8 cellular contexts compared by ENCODE assay signal in the genomic region with DNA sequence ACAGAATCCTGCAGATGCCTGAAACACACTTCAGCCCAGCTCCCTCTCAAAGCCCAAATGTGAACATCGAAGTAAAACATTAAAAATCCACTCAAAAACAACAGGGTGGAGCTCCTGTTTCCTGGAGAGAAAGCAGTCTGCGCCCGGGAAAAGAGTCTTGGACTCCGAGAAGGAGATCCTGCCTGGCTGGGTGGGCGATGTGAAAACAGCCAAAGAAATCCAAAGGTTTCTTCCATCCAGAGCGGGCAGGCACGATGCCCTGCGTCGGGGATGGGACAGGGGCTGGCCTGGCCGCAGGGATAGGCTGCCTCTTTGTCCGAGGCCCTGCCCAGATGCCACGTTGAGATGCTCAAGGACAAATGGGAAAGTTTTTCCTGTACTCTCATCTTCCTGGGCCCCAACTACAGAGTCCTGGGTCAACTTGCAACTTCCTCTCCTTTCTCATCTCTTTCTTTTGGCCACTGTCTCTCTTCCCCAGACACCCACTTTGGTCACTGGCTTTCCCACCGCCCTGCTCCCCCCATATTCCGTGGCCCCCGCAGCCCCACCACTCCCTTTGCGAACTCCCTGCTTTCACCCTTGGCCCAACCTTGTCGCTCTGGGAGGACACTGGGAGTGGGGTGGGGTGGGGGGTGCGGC. TPM values are rescaled to one million over a fixed set of nuclear protein-coding genes. Genes with fewer than 3 reads are reported as not detected.
A peak's percentile ranks its signal among the peaks of the same experiment; 100 is the strongest.
DNase-seq lines count a peak whose midpoint lies in the region; ATAC-seq and TF ChIP-seq lines count a peak whose summit lies in the region.

No MANE protein-coding gene starts in this region.

- no peak for TF ChIP-seq CTCF in MCF 10A (IDR thresholded peaks at IDR 0.05; ENCODE audit: unreplicated experiment)

- BruUV-seq in MCF 10A (replicated peaks; lab: Mats Ljungman, UMichigan), result TSS peak; percentile 32

- H3K27ac Mint-ChIP-seq in activated T-cell treated with anti-CD3 and anti-CD28 coated beads, Interleukin-2, amount 50 U/mL, for 24 hours, result peak overlapping the region; percentile 77
- H3K27ac Mint-ChIP-seq in MCF 10A (ENCODE audit: low read depth, unreplicated experiment), result peak overlapping the region; percentile 86

- H3K4me3 Mint-ChIP-seq in activated T-cell treated with anti-CD3 and anti-CD28 coated beads, Interleukin-2, amount 50 U/mL, for 24 hours, result peak overlapping the region; percentile 81
- H3K4me3 Mint-ChIP-seq in MCF 10A (ENCODE audit: unreplicated experiment), result peak overlapping the region; percentile 96

- H3K9me3 ChIP-seq in iPS-15b (ENCODE audit: control insufficient read depth, insufficient read depth, low read length), result no peaks in the 10 kb centered on the region

- POLR2A ChIA-PET in MCF 10A (lab: Yijun Ruan, JAX), result interaction anchor here (0.6 to 8.8 kb wide), 33 partner anchors 10 to 1654 kb away, joined by 3 to 114 read pairs (median 4); a partner anchor contains a TSS

- peaks cover 50% of the 10 kb centered on the region for H3K4me1 Mint-ChIP-seq in activated T-cell treated with anti-CD3 and anti-CD28 coated beads, Interleukin-2, amount 50 U/mL, for 24 hours (ENCODE audit: low read depth)
- H3K4me1 Mint-ChIP-seq in MCF 10A (ENCODE audit: insufficient read depth, unreplicated experiment), result peaks cover 24% of the 10 kb centered on the region

- no peak for DNase-seq in activated T-cell treated with anti-CD3 and anti-CD28 coated beads, Interleukin-2, amount 50 U/mL, for 24 hours
- DNase-seq in activated T-cell treated with anti-CD3 and anti-CD28 coated beads for 4 hours (no peak), NCI-H774 (lab: John Stamatoyannopoulos, UW) (peak; percentile 45), MCF 10A (ENCODE audit: unreplicated experiment) (peak; percentile 86), retina (peak; percentile 73)

- peaks cover 2% of the 10 kb centered on the region for H3K27me3 Mint-ChIP-seq in activated T-cell treated with anti-CD3 and anti-CD28 coated beads, Interleukin-2, amount 50 U/mL, for 24 hours
- H3K27me3 Mint-ChIP-seq in MCF 10A (ENCODE audit: insufficient read depth, unreplicated experiment), result no peaks in the 10 kb centered on the region

- ATAC-seq in GM19452 (IDR thresholded peaks at IDR 0.05; ENCODE audit: unreplicated experiment) (no peak), HG03460 (IDR thresholded peaks at IDR 0.05; ENCODE audit: unreplicated experiment) (no peak)

- H3K27me3 ChIP-seq in iPS-15b (ENCODE audit: control insufficient read depth, insufficient read depth, low read length), result peaks cover 16% of the 10 kb centered on the region

- CTCF ChIA-PET in MCF 10A (lab: Yijun Ruan, JAX), result interaction anchor here (0.8 to 3.0 kb wide), 5 partner anchors 9 to 982 kb away, joined by 4 to 11 read pairs (median 7); no protein-coding TSS in a partner anchor

- H3K36me3 ChIP-seq in iPS-15b (ENCODE audit: control insufficient read depth, insufficient read depth, low read length), result no peaks in the 10 kb centered on the region

- H3K4me3 ChIP-seq in iPS-15b (ENCODE audit: low read depth, low read length), result peak overlapping the region; percentile 57

- peaks cover 8% of the 10 kb centered on the region for H3K4me1 ChIP-seq in iPS-15b (ENCODE audit: control insufficient read depth, insufficient read depth, low read length)

- intact Hi-C loops in MCF 10A (cut with micrococcal nuclease), result loop anchor here (1.0 kb wide), 1 partner anchor 20 kb away; no protein-coding TSS in a partner anchor

- H3K9ac ChIP-seq in iPS-15b (ENCODE audit: low read depth, low read length), result peak overlapping the region; percentile 51

- no peaks in the 10 kb centered on the region for H3K9me3 Mint-ChIP-seq in activated T-cell treated with anti-CD3 and anti-CD28 coated beads, Interleukin-2, amount 50 U/mL, for 24 hours
- H3K9me3 Mint-ChIP-seq in MCF 10A (ENCODE audit: unreplicated experiment), result no peaks in the 10 kb centered on the region

- H3K36me3 Mint-ChIP-seq in activated T-cell treated with anti-CD3 and anti-CD28 coated beads, Interleukin-2, amount 50 U/mL, for 24 hours (ENCODE audit: low read depth), result peaks cover under 1% of the 10 kb centered on the region
- peaks cover 7% of the 10 kb centered on the region for H3K36me3 Mint-ChIP-seq in MCF 10A (ENCODE audit: insufficient read depth, unreplicated experiment)

RNA-seq across cellular contexts. Expression of a gene that starts 0.6 kb away (rescaled TPM):
- 38.4 and 75.6 TPM in 2 replicates for total RNA-seq in MCF 10A (2022)

RNA-seq across cellular contexts. Expression of a gene that starts 55.6 kb away (rescaled TPM):
- 264 and 271 TPM in 2 replicates for total RNA-seq in MCF 10A (2022)

Comparison
In these comparisons a context has a peak if more than half of its experiments do, and no peak if none do; other contexts are left out.
1. DNase-seq: peak in NCI-H774 (single experiment), MCF 10A (single experiment) and retina (single experiment); none in activated T-cell treated with anti-CD3 and anti-CD28 coated beads, Interleukin-2, amount 50 U/mL, for 24 hours (single experiment) and activated T-cell treated with anti-CD3 and anti-CD28 coated beads for 4 hours (single experiment).